In genomic region chr5:133775584-133776304, GRCh38 we compare ENCODE assay signal across 30 cellular contexts.
"Had no signal": no experiment of that assay in that cellular context is flagged by ENCODE, and none has a peak within 500 bp of the region (broad histone marks: within the 10 kb centered on the region; RNA-seq: fewer than 3 reads in every experiment).

No MANE protein-coding gene starts in this region.

- H3K9me3 Mint-ChIP-seq: stimulated activated naive CD8-positive, alpha-beta T cell treated with anti-CD3 and anti-CD28 coated beads, Interleukin-15, Interleukin-2, amounts not matched to agents 100 ng/mL and 50 ng/mL, for 24 hours had no signal

- DNase-seq: dorsolateral prefrontal cortex; effector CD8-positive, alpha-beta T cell; erythroblast; esophagus squamous epithelium; foreskin melanocyte; glutamatergic neuron; heart right ventricle; hippocampal formation; left cardiac atrium; left lung; mesenchymal stem cell; naive thymus-derived CD4-positive, alpha-beta T cell; stimulated activated CD4-positive, alpha-beta T cell treated with anti-CD3 and anti-CD28 coated beads, Interleukin-12 subunit alpha, Interleukin-12 subunit beta, amount 100 ng/mL, for 4 hours; stimulated activated CD4-positive, alpha-beta T cell treated with anti-CD3 and anti-CD28 coated beads, Interleukin-1b, Interleukin-23, amount 100 ng/mL, for 48 hours; stimulated activated CD4-positive, alpha-beta T cell treated with anti-CD3 and anti-CD28 coated beads, Interleukin-4, amount 100 ng/mL, for 1 hour; stimulated activated CD8-positive, alpha-beta memory T cell treated with anti-CD3 and anti-CD28 coated beads, Interleukin-4, amount 100 ng/mL, for 48 hours; upper lobe of right lung; uterus had no signal

- H3K36me3 ChIP-seq: esophagus squamous epithelium, heart right ventricle, left lung, neural progenitor cell, prostate gland, right atrium auricular region, thoracic aorta, tibial nerve, upper lobe of right lung, uterus had no signal

- H3K4me1 Mint-ChIP-seq: mesothelial cell of epicardium; naive thymus-derived CD4-positive, alpha-beta T cell; nephron; neural progenitor cell had no signal

- H3K27ac ChIP-seq: dorsolateral prefrontal cortex, esophagus squamous epithelium, heart right ventricle, left lung, neural progenitor cell, prostate gland, right atrium auricular region, thoracic aorta, tibial nerve, upper lobe of right lung, uterus had no signal

- H3K4me1 ChIP-seq: esophagus squamous epithelium, left lung, neural progenitor cell, prostate gland, right atrium auricular region, tibial nerve, upper lobe of right lung, uterus had no signal

- H3K4me3 Mint-ChIP-seq: mesothelial cell of epicardium; naive thymus-derived CD4-positive, alpha-beta T cell; nephron; neural progenitor cell; stimulated activated naive CD8-positive, alpha-beta T cell treated with anti-CD3 and anti-CD28 coated beads, Interleukin-15, Interleukin-2, amounts not matched to agents 100 ng/mL and 50 ng/mL, for 24 hours had no signal

- H3K27me3 ChIP-seq: dorsolateral prefrontal cortex, esophagus squamous epithelium, left lung, neural progenitor cell, right atrium auricular region, tibial nerve, upper lobe of right lung, uterus had no signal

- H2AFZ ChIP-seq: neural progenitor cell had no signal

- H3K27ac Mint-ChIP-seq: mesothelial cell of epicardium; naive thymus-derived CD4-positive, alpha-beta T cell; nephron; neural progenitor cell; stimulated activated naive CD8-positive, alpha-beta T cell treated with anti-CD3 and anti-CD28 coated beads, Interleukin-15, Interleukin-2, amounts not matched to agents 100 ng/mL and 50 ng/mL, for 24 hours had no signal

- H3K4me2 ChIP-seq: neural progenitor cell, smooth muscle cell had no signal

- H3K27me3 Mint-ChIP-seq: stimulated activated naive CD8-positive, alpha-beta T cell treated with anti-CD3 and anti-CD28 coated beads, Interleukin-15, Interleukin-2, amounts not matched to agents 100 ng/mL and 50 ng/mL, for 24 hours had no signal

- ATAC-seq: heart right ventricle; left cardiac atrium; left lung; naive thymus-derived CD4-positive, alpha-beta T cell; sciatic nerve; upper lobe of right lung had no signal

- H3K9ac ChIP-seq: neural progenitor cell had no signal

- FAIRE-seq: endothelial cell of umbilical vein, islet of Langerhans had no signal

- H3K36me3 Mint-ChIP-seq: naive thymus-derived CD4-positive, alpha-beta T cell; neural progenitor cell had no signal

- H3K9me3 ChIP-seq: esophagus squamous epithelium, left lung, prostate gland, right atrium auricular region, thoracic aorta, upper lobe of right lung, uterus had no signal

- H3K4me3 ChIP-seq: dorsolateral prefrontal cortex, esophagus squamous epithelium, heart right ventricle, left lung, neural progenitor cell, prostate gland, right atrium auricular region, smooth muscle cell, thoracic aorta, tibial nerve, upper lobe of right lung, uterus had no signal
